ENCODE assay signal across 5 cellular contexts in the genomic region with DNA sequence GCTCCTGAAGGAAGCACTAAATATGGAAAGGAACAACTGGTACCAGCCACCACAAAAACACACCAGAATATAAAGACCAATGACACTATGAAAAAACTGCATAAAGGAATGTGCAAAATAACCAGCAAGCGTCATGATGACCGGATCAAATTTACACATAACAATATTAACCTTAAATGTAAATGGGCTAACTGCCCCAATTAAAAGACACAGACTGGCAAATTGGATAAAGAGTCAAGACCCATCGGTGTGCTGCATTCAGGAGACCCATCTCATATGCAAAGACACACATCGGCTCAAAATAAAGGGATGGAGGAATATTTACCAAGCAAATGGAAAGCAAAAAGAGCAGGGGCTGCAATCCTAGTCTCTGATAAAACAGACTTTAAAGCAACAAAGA. TPM values are rescaled to one million over a fixed set of nuclear protein-coding genes. Genes with fewer than 3 reads are reported as not detected.
"Had no signal": no experiment of that assay in that cellular context is flagged by ENCODE, and none has a peak within 500 bp of the region (broad histone marks: within the 10 kb centered on the region; RNA-seq: fewer than 3 reads in every experiment).

No MANE protein-coding gene starts in this region.

RNA-seq across cellular contexts. Expression of a gene that starts 21.4 kb away (rescaled TPM):
- total RNA-seq: HepG2, HT-29, HT1080, IMR-90 had no signal
- polyA plus RNA-seq: HepG2, IgD-negative memory B cell, IMR-90 had no signal

RNA-seq across cellular contexts. Expression of a gene that starts 30.0 kb away (rescaled TPM):
- total RNA-seq: IMR-90 had no signal
- polyA plus RNA-seq: HepG2, IMR-90 had no signal
